In genomic region chr5:14672508-14673394, GRCh38 we compare ENCODE assay signal across 13 cellular contexts. TPM values are rescaled to one million over a fixed set of nuclear protein-coding genes. Genes with fewer than 3 reads are reported as not detected.
A peak's percentile ranks its signal among the peaks of the same experiment; 100 is the strongest.
DNase-seq lines count a peak whose midpoint lies in the region; ATAC-seq, FAIRE-seq and TF ChIP-seq lines count a peak whose summit lies in the region.
"Had no signal": no experiment of that assay in that cellular context is flagged by ENCODE, and none has a peak within 500 bp of the region (broad histone marks: within the 10 kb centered on the region; RNA-seq: fewer than 3 reads in every experiment).

No MANE protein-coding gene starts in this region.

- peaks cover 54% of the 10 kb centered on the region for H3K36me3 Mint-ChIP-seq in activated CD8-positive, alpha-beta T cell treated with anti-CD3 and anti-CD28 coated beads for 36 hours (ENCODE audit: low read depth)

- H3K27ac ChIP-seq in BLaER1 (no peak overlapping the region; the same call in 1 of the 2 replicates), keratinocyte (ENCODE audit: control insufficient read depth, insufficient read depth, low read length) (peak overlapping the region; percentile 48), esophagus muscularis mucosa (replicated peaks in 1 of 4) (no peak overlapping the region)
- H3K27ac ChIP-seq: tibial nerve had no signal

- H3K27ac Mint-ChIP-seq in activated CD8-positive, alpha-beta T cell treated with anti-CD3 and anti-CD28 coated beads for 36 hours, result peak overlapping the region; percentile 94

- H3K4me3 Mint-ChIP-seq in activated CD8-positive, alpha-beta T cell treated with anti-CD3 and anti-CD28 coated beads for 36 hours, result no peak overlapping the region

- H3K27me3 Mint-ChIP-seq in activated CD8-positive, alpha-beta T cell treated with anti-CD3 and anti-CD28 coated beads for 36 hours, result no peaks in the 10 kb centered on the region

- 87% methylated on average over 9 of the region's 9 CpGs for WGBS in esophagus muscularis mucosa

- no peaks in the 10 kb centered on the region for H3K27me3 ChIP-seq in BLaER1
- H3K27me3 ChIP-seq in keratinocyte (ENCODE audit: control insufficient read depth, extremely low read depth, insufficient read depth, low read length), result no peaks in the 10 kb centered on the region
- no peaks in the 10 kb centered on the region for H3K27me3 ChIP-seq in esophagus muscularis mucosa
- H3K27me3 ChIP-seq: tibial nerve had no signal

- POLR2A ChIA-PET in activated CD8-positive, alpha-beta T cell treated with anti-CD3 and anti-CD28 coated beads for 36 hours (lab: Charles Lee), result interaction anchor here (1.3 kb wide), 1 partner anchor 35 kb away, joined by 4 read pairs; no protein-coding TSS in a partner anchor
- POLR2A ChIA-PET in HEK293T (lab: Yijun Ruan, JAX), result interaction anchor here (1.0 kb wide), 1 partner anchor 11 kb away, joined by 3 read pairs; no protein-coding TSS in a partner anchor

- intact Hi-C loops in activated CD8-positive, alpha-beta T cell treated with anti-CD3 and anti-CD28 coated beads for 36 hours (cut with micrococcal nuclease), result no loop called here
- intact Hi-C loops in esophagus muscularis mucosa (cut with DNase I), result no loop called here

- no peak for TF ChIP-seq POLR2A in esophagus muscularis mucosa (IDR thresholded peaks at IDR 0.05; ENCODE audit: low read depth)

- H3K36me3 ChIP-seq in BLaER1 (peaks cover 33% of the 10 kb centered on the region), keratinocyte (ENCODE audit: control insufficient read depth in 2 of 2, extremely low read depth in 1 of 2, insufficient read depth in 2 of 2, low read length in 2 of 2) (peaks cover 0 to 3% of the 10 kb centered on the region in 2 experiments), esophagus muscularis mucosa (peaks cover 0 to 6% (median 0%) of the 10 kb centered on the region in 4 donors)

- H3K9me3 ChIP-seq in BLaER1 (no peaks in the 10 kb centered on the region), keratinocyte (ENCODE audit: control insufficient read depth, low read depth, low read length) (no peaks in the 10 kb centered on the region), esophagus muscularis mucosa (no peaks in the 10 kb centered on the region)
- H3K9me3 ChIP-seq: tibial nerve had no signal

- dilution Hi-C loops in keratinocyte (cut with MboI; ENCODE audit: extremely low pct_ligation_motif_present, low sequenced_read_pairs), result no loop called here

- H4K20me1 ChIP-seq in BLaER1 (peaks cover 95% of the 10 kb centered on the region), keratinocyte (ENCODE audit: control insufficient read depth, extremely low read depth, insufficient read depth, low read length) (peaks cover 2% of the 10 kb centered on the region)

- CTCF ChIA-PET in activated CD8-positive, alpha-beta T cell treated with anti-CD3 and anti-CD28 coated beads for 36 hours (lab: Charles Lee), result interaction anchor here (1.5 to 2.5 kb wide), 4 partner anchors 10 to 320 kb away, joined by 3 to 10 read pairs (median 6); no protein-coding TSS in a partner anchor
- CTCF ChIA-PET in HEK293T (lab: Yijun Ruan, JAX), result interaction anchor here (0.7 kb wide), 1 partner anchor 343 kb away, joined by 4 read pairs; no protein-coding TSS in a partner anchor

- H3K9ac ChIP-seq in BLaER1 (no peak overlapping the region), keratinocyte (ENCODE audit: control insufficient read depth, extremely low read depth, insufficient read depth, low read length) (no peak overlapping the region)

- TF ChIP-seq EP300 in esophagus muscularis mucosa (IDR thresholded peaks at IDR 0.05), result no peak

- H3K4me1 Mint-ChIP-seq in activated CD8-positive, alpha-beta T cell treated with anti-CD3 and anti-CD28 coated beads for 36 hours (ENCODE audit: low read depth), result peaks cover 87% of the 10 kb centered on the region

- H3K79me2 ChIP-seq in keratinocyte (ENCODE audit: control insufficient read depth, insufficient read depth, low read length), result peaks cover 82% of the 10 kb centered on the region

- H3K4me1 ChIP-seq in BLaER1 (peaks cover 89% of the 10 kb centered on the region), keratinocyte (ENCODE audit: control insufficient read depth, extremely low read depth, insufficient read depth, low read length) (peaks cover 67% of the 10 kb centered on the region), esophagus muscularis mucosa (peaks cover 41 to 63% (median 49%) of the 10 kb centered on the region in 4 donors)

- no peak overlapping the region for H3K4me3 ChIP-seq in BLaER1
- peak overlapping the region; percentile 0; the same call in 1 of the 2 replicates for H3K4me3 ChIP-seq in GM12864 (ENCODE audit: low read depth, low read length)
- H3K4me3 ChIP-seq in keratinocyte (ENCODE audit: control insufficient read depth in 2 of 3, extremely low read depth in 1 of 3, insufficient read depth in 2 of 3, low read depth in 1 of 3, low read length in 3 of 3), result no peak overlapping the region
- no peak overlapping the region for H3K4me3 ChIP-seq in esophagus muscularis mucosa
- H3K4me3 ChIP-seq: tibial nerve had no signal

- no peaks in the 10 kb centered on the region for H3K9me1 ChIP-seq in keratinocyte (ENCODE audit: control insufficient read depth, extremely low read depth, insufficient read depth, low read length)

- H2AFZ ChIP-seq in keratinocyte (ENCODE audit: control insufficient read depth, low read length), result no peak overlapping the region

- DNase-seq in GM12864 (ENCODE audit: low read depth) (no peak), keratinocyte (ENCODE audit: low read depth, low spot score) (no peak), activated gamma-delta T cell (lab: John Stamatoyannopoulos, UW) (no peak), NCI-H524 (lab: John Stamatoyannopoulos, UW) (no peak), HEK293T (ENCODE audit: extremely low spot score) (no peak), esophagus muscularis mucosa (ENCODE audit: extremely low spot score) (no peak)
- no peak for DNase-seq in activated CD8-positive, alpha-beta T cell treated with anti-CD3 and anti-CD28 coated beads for 36 hours
- DNase-seq: DMS79, erythroblast, islet precursor cell, NCI-H748 treated with DMSO at 0.1 percent for 48 hours had no signal

- no peak for FAIRE-seq in keratinocyte (lab: Jason Lieb, UNC)

- H3K4me2 ChIP-seq in BLaER1 (peak overlapping the region; percentile 60), keratinocyte (ENCODE audit: control insufficient read depth, extremely low read depth, insufficient read depth, low read depth, low read length) (no peak overlapping the region)

- H3K9me3 Mint-ChIP-seq in activated CD8-positive, alpha-beta T cell treated with anti-CD3 and anti-CD28 coated beads for 36 hours, result no peaks in the 10 kb centered on the region

- ATAC-seq in activated CD8-positive, alpha-beta T cell treated with anti-CD3 and anti-CD28 coated beads for 36 hours, result no peak

- TF ChIP-seq CTCF in GM12864 (IDR thresholded peaks at IDR 0.05; ENCODE audit: low read depth, low read length, missing control alignments), result no peak
- TF ChIP-seq CTCF in activated CD8-positive, alpha-beta T cell treated with anti-CD3 and anti-CD28 coated beads for 36 hours (IDR thresholded peaks at IDR 0.05), result no peak
- no peak for TF ChIP-seq CTCF in keratinocyte (optimal IDR thresholded peaks at IDR 0.05 in 1 of 3, IDR thresholded peaks at IDR 0.05 in 1 of 3, conservative IDR thresholded peaks at IDR 0.05 in 1 of 3; ENCODE audit: extremely low read depth in 1 of 3, insufficient read depth in 2 of 3, low read length in 3 of 3)
- TF ChIP-seq CTCF in esophagus muscularis mucosa (IDR thresholded peaks at IDR 0.05), result no peak

TF ChIP-seq in HEK293T, 16 proteins besides CTCF, POLR2A, EP300 and RAD21:
- TF ChIP-seq L3MBTL2 (conservative IDR thresholded peaks at IDR 0.05) (no peak), CTBP1 (IDR thresholded peaks at IDR 0.05; ENCODE audit: borderline replicate concordance) (no peak), SUZ12 (IDR thresholded peaks at IDR 0.05) (no peak), HDGF (IDR thresholded peaks at IDR 0.05; ENCODE audit: borderline replicate concordance) (no peak), FOXA1 (IDR thresholded peaks at IDR 0.05) (no peak), BHLHE40 (IDR thresholded peaks at IDR 0.05; ENCODE audit: borderline replicate concordance) (no peak)

RNA-seq across cellular contexts. Expression of gene OTULIN, which starts 8.2 kb away (rescaled TPM):
- total RNA-seq in activated CD8-positive, alpha-beta T cell treated with anti-CD3 and anti-CD28 coated beads for 36 hours, result 10 to 100 TPM; 59.6 to 60.5 TPM
- 14.7 to 18.4 TPM (median 18.3 TPM) in 3 replicates for polyA plus RNA-seq in keratinocyte
- polyA plus RNA-seq in keratinocyte (2011; ENCODE audit: low read depth), result 74.9 TPM
- polyA plus RNA-seq in keratinocyte (2011; cell fraction: cytosol; rRNA removed), result 12.3 and 13.3 TPM in 2 replicates
- polyA plus RNA-seq in keratinocyte (2011; cell fraction: nucleus; rRNA removed), result 18.5 and 18.9 TPM in 2 replicates
- 14.5 and 15.8 TPM in 2 replicates for polyA plus RNA-seq in keratinocyte (2012; ENCODE audit: low replicate concordance)
- polyA minus RNA-seq in keratinocyte, result 9.5 to 33.1 TPM (median 29.2 TPM) in 3 replicates
- polyA minus RNA-seq in keratinocyte (2011; cell fraction: cytosol; rRNA and poly(A)+ RNA removed), result 28.0 TPM
- 14.6 and 28.2 TPM in 2 replicates for polyA minus RNA-seq in keratinocyte (2011; cell fraction: nucleus; rRNA and poly(A)+ RNA removed)
- total RNA-seq in esophagus muscularis mucosa, result 10 to 100 TPM; 16.9 to 41.1 (median 24.2) TPM
